ENCODE assay signal across 14 cellular contexts in genomic region chr11:44743326-44743725, GRCh38.
"Had no signal": no experiment of that assay in that cellular context is flagged by ENCODE, and none has a peak within 500 bp of the region (broad histone marks: within the 10 kb centered on the region; RNA-seq: fewer than 3 reads in every experiment).

No MANE protein-coding gene starts in this region.

- H3K9me3 Mint-ChIP-seq: activated CD4-positive, alpha-beta memory T cell treated with anti-CD3 and anti-CD28 coated beads, Interleukin-2, amount 10 ng/mL, durations not matched to agents 7 days and 5 days; activated naive CD4-positive, alpha-beta T cell treated with anti-CD3 and anti-CD28 coated beads for 36 hours; activated T-helper 1 cell treated with anti-CD3 and anti-CD28 coated beads, Interleukin-12 subunit alpha, Interleukin-12 subunit beta, Interleukin-2, Interleukin-4 antibody, amounts not matched to agents 30 ng/mL and 10 ng/mL and 1 ng/mL, durations not matched to agents 14 hours and 24 hours and 36 hours; natural killer cell had no signal

- H3K27me3 ChIP-seq: gastrocnemius medialis, tibial artery had no signal

- H3K4me3 ChIP-seq: coronary artery, gastrocnemius medialis, SJSA1, tibial artery had no signal

- H3K9me3 ChIP-seq: gastrocnemius medialis, SJSA1, tibial artery had no signal

- ATAC-seq: gastrocnemius medialis, natural killer cell had no signal

- H3K36me3 ChIP-seq: gastrocnemius medialis, SJSA1, tibial artery had no signal

- H3K27ac ChIP-seq: coronary artery, gastrocnemius medialis, SJSA1, tibial artery had no signal

- H3K27me3 Mint-ChIP-seq: activated CD4-positive, alpha-beta memory T cell treated with anti-CD3 and anti-CD28 coated beads, Interleukin-2, amount 10 ng/mL, durations not matched to agents 7 days and 5 days had no signal

- DNase-seq: activated CD4-positive, alpha-beta memory T cell treated with anti-CD3 and anti-CD28 coated beads, Interleukin-2, amount 10 ng/mL, durations not matched to agents 7 days and 5 days; activated CD8-positive, alpha-beta memory T cell treated with anti-CD3 and anti-CD28 coated beads, Interleukin-2, amount 50 U/mL, for 4 hours; activated naive CD4-positive, alpha-beta T cell treated with anti-CD3 and anti-CD28 coated beads for 36 hours; caudate nucleus; effector CD4-positive, alpha-beta T cell; gastrocnemius medialis; hippocampal formation; natural killer cell; SW 1271; T1000 had no signal

- H3K4me1 Mint-ChIP-seq: natural killer cell had no signal

- H3K4me1 ChIP-seq: SJSA1 had no signal

- H3K27ac Mint-ChIP-seq: activated CD4-positive, alpha-beta memory T cell treated with anti-CD3 and anti-CD28 coated beads, Interleukin-2, amount 10 ng/mL, durations not matched to agents 7 days and 5 days; activated naive CD4-positive, alpha-beta T cell treated with anti-CD3 and anti-CD28 coated beads for 36 hours; activated T-helper 1 cell treated with anti-CD3 and anti-CD28 coated beads, Interleukin-12 subunit alpha, Interleukin-12 subunit beta, Interleukin-2, Interleukin-4 antibody, amounts not matched to agents 30 ng/mL and 10 ng/mL and 1 ng/mL, durations not matched to agents 14 hours and 24 hours and 36 hours; natural killer cell had no signal

- H3K4me3 Mint-ChIP-seq: activated CD4-positive, alpha-beta memory T cell treated with anti-CD3 and anti-CD28 coated beads, Interleukin-2, amount 10 ng/mL, durations not matched to agents 7 days and 5 days; activated naive CD4-positive, alpha-beta T cell treated with anti-CD3 and anti-CD28 coated beads for 36 hours; activated T-helper 1 cell treated with anti-CD3 and anti-CD28 coated beads, Interleukin-12 subunit alpha, Interleukin-12 subunit beta, Interleukin-2, Interleukin-4 antibody, amounts not matched to agents 30 ng/mL and 10 ng/mL and 1 ng/mL, durations not matched to agents 14 hours and 24 hours and 36 hours; natural killer cell had no signal

- H3K36me3 Mint-ChIP-seq: natural killer cell had no signal
